Comparison of ENCODE assay signal across 16 cellular contexts in the genomic region with DNA sequence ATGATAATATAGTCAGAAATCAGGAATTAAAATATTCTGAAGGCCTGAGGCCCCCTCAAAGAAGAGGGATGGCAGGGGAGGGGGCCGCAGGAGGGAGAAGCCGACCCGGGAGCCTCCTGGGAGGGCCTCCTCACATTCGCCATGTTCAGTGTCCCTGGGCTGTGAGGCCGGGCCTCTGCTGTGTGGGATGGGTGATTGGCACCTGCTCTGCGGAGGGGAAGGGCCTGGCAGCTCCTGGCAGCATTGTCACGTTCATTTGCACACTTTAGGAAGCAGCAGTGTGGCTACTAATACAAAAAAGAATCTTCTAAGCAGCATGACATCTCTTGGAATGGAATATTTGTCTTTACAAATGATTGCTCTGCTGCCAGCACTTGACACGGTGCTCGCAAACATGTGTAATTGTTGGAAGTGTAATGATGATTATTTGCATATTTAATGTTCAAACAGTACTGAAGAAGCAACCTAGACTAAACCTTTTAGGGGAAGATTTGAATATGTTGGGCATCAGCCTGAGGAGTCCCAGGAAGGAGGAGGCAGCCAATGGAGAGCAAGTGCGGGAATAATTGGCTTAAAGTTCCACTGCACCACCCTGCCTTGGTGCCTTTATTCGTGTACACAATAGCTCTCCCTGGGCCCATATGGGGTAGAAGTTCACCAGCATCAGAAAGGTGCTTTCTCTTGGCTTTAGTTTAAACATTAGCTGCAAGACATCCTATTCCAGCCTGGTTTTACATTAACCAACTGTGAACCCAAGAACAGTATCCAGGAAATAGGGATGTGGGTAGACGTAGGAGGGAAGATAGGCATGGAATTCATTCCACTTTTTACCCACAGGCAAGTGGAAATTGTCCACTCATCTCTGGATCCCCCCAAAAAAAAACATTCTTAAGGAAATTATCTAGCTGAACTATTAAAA.
"Had no signal": no experiment of that assay in that cellular context is flagged by ENCODE, and none has a peak within 500 bp of the region (broad histone marks: within the 10 kb centered on the region; RNA-seq: fewer than 3 reads in every experiment).

No MANE protein-coding gene starts in this region.

- H3K27me3 Mint-ChIP-seq: activated CD4-positive, alpha-beta memory T cell treated with anti-CD3 and anti-CD28 coated beads, Interleukin-2, amount 10 ng/mL, durations not matched to agents 7 days and 5 days; activated naive CD8-positive, alpha-beta T cell; activated T-cell treated with anti-CD3 and anti-CD28 coated beads, Interleukin-2, amount 50 U/mL, for 24 hours; stimulated activated naive B cell treated with anti-CD40 and anti-IgM and Interleukin-4, amounts not matched to agents 10 μg/mL and 1 μg/mL and 100 μg/mL, for 72 hours had no signal

- H3K27ac Mint-ChIP-seq: activated CD4-positive, alpha-beta memory T cell treated with anti-CD3 and anti-CD28 coated beads, Interleukin-2, amount 10 ng/mL, durations not matched to agents 7 days and 5 days; activated naive CD8-positive, alpha-beta T cell; activated T-cell treated with anti-CD3 and anti-CD28 coated beads, Interleukin-2, amount 50 U/mL, for 24 hours; naive thymus-derived CD4-positive, alpha-beta T cell; stimulated activated naive B cell treated with anti-CD40 and anti-IgM and Interleukin-4, amounts not matched to agents 10 μg/mL and 1 μg/mL and 100 μg/mL, for 72 hours; WTC11 had no signal

- H3K27me3 ChIP-seq: gastroesophageal sphincter, thyroid gland had no signal

- ATAC-seq: gastroesophageal sphincter; naive thymus-derived CD4-positive, alpha-beta T cell; stimulated activated naive B cell treated with anti-CD40 and anti-IgM and Interleukin-4, amounts not matched to agents 10 μg/mL and 1 μg/mL and 100 μg/mL, for 72 hours; WTC11 had no signal

- H3K9me3 Mint-ChIP-seq: activated CD4-positive, alpha-beta memory T cell treated with anti-CD3 and anti-CD28 coated beads, Interleukin-2, amount 10 ng/mL, durations not matched to agents 7 days and 5 days; activated T-cell treated with anti-CD3 and anti-CD28 coated beads, Interleukin-2, amount 50 U/mL, for 24 hours; stimulated activated naive B cell treated with anti-CD40 and anti-IgM and Interleukin-4, amounts not matched to agents 10 μg/mL and 1 μg/mL and 100 μg/mL, for 72 hours had no signal

- H3K4me1 Mint-ChIP-seq: activated CD4-positive, alpha-beta memory T cell treated with anti-CD3 and anti-CD28 coated beads, Interleukin-2, amount 10 ng/mL, durations not matched to agents 7 days and 5 days; naive thymus-derived CD4-positive, alpha-beta T cell; stimulated activated naive B cell treated with anti-CD40 and anti-IgM and Interleukin-4, amounts not matched to agents 10 μg/mL and 1 μg/mL and 100 μg/mL, for 72 hours had no signal

- H3K4me1 ChIP-seq: gastroesophageal sphincter, thyroid gland had no signal

- H3K4me3 ChIP-seq: gastroesophageal sphincter, thyroid gland had no signal

- DNase-seq: activated CD4-positive, alpha-beta memory T cell treated with anti-CD3 and anti-CD28 coated beads, Interleukin-2, amount 10 ng/mL, durations not matched to agents 7 days and 5 days; activated CD4-positive, alpha-beta T cell treated with anti-CD3 and anti-CD28 coated beads for 4 hours; activated gamma-delta T cell; activated T-cell treated with anti-CD3 and anti-CD28 coated beads, Interleukin-2, amount 50 U/mL, for 24 hours; anterior cingulate cortex; erythroblast; hippocampal formation; naive thymus-derived CD4-positive, alpha-beta T cell; stimulated activated CD4-positive, alpha-beta T cell treated with anti-CD3 and anti-CD28 coated beads, Interleukin-15, amount 100 ng/mL, for 24 hours; stimulated activated CD4-positive, alpha-beta T cell treated with anti-CD3 and anti-CD28 coated beads, Interleukin-4, amount 100 ng/mL, for 1 hour; stimulated activated naive B cell treated with anti-CD40 and anti-IgM and Interleukin-4, amounts not matched to agents 10 μg/mL and 1 μg/mL and 100 μg/mL, for 72 hours; T-helper 2 cell; thyroid gland had no signal

- H3K36me3 ChIP-seq: gastroesophageal sphincter, thyroid gland had no signal

- H3K36me3 Mint-ChIP-seq: activated naive CD8-positive, alpha-beta T cell; stimulated activated naive B cell treated with anti-CD40 and anti-IgM and Interleukin-4, amounts not matched to agents 10 μg/mL and 1 μg/mL and 100 μg/mL, for 72 hours; WTC11 had no signal

- H3K9me3 ChIP-seq: gastroesophageal sphincter, thyroid gland had no signal

- H3K4me3 Mint-ChIP-seq: activated CD4-positive, alpha-beta memory T cell treated with anti-CD3 and anti-CD28 coated beads, Interleukin-2, amount 10 ng/mL, durations not matched to agents 7 days and 5 days; activated naive CD8-positive, alpha-beta T cell; activated T-cell treated with anti-CD3 and anti-CD28 coated beads, Interleukin-2, amount 50 U/mL, for 24 hours; naive thymus-derived CD4-positive, alpha-beta T cell; stimulated activated naive B cell treated with anti-CD40 and anti-IgM and Interleukin-4, amounts not matched to agents 10 μg/mL and 1 μg/mL and 100 μg/mL, for 72 hours; WTC11 had no signal
